Comparison of ENCODE assay signal across 23 cellular contexts in the genomic region with DNA sequence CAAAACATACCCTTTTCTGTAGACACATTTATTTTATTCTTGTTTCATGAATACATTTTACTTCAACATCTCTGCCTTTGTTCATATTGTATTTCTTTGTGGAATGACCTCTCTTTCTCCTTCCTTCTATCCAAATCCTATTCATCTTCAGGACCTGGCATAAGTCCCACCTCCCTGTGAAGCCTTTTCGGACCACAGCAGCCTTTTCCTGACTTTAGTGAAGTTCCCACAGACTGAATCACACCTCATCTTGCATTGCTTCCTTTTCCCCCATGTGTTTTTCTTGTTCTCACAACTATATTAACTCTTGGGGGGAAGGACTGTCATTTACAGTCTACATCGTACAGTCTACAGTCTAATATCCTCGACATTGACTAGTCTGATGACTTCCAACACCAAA.
"Had no signal": no experiment of that assay in that cellular context is flagged by ENCODE, and none has a peak within 500 bp of the region (broad histone marks: within the 10 kb centered on the region; RNA-seq: fewer than 3 reads in every experiment).

No MANE protein-coding gene starts in this region.

- H3K4me2 ChIP-seq: KMS-11 had no signal

- H3K27me3 ChIP-seq: SJCRH30 had no signal

- H3K4me3 ChIP-seq: SJCRH30 had no signal

- H3K36me3 ChIP-seq: SJCRH30 had no signal

- FAIRE-seq: HepG2 had no signal

- DNase-seq: IMR-90, Kasumi-1, MM.1S, NCI-H1092 treated with DMSO at 0.1 percent for 48 hours, NCI-H1436, NCI-H187, NCI-H2029, NCI-H2081 treated with DMSO at 0.1 percent for 48 hours, NCI-H2171, NCI-H226, NCI-H446, NCI-H510A, NCI-H524 treated with DMSO at 0.1 percent for 48 hours, NCI-H69, NCI-H774, PC-3, SHP77 treated with DMSO at 0.1 percent for 48 hours, SJCRH30 had no signal

- H3K4me1 ChIP-seq: SJCRH30 had no signal

- ATAC-seq: HepG2, Panc1, PC-3, SK-N-SH treated with all-trans-retinoic acid at 6 μM for 48 hours had no signal

- H3K27ac ChIP-seq: KMS-11, RWPE1, SJCRH30 had no signal

- H3K9ac ChIP-seq: KMS-11 had no signal
